In genomic region chr7:38977658-38978057, GRCh38 we compare ENCODE assay signal across 31 cellular contexts. TPM values are rescaled to one million over a fixed set of nuclear protein-coding genes. Genes with fewer than 3 reads are reported as not detected.
DNase-seq lines count a peak whose midpoint lies in the region; ATAC-seq and TF ChIP-seq lines count a peak whose summit lies in the region.
"Had no signal": no experiment of that assay in that cellular context is flagged by ENCODE, and none has a peak within 500 bp of the region (broad histone marks: within the 10 kb centered on the region; RNA-seq: fewer than 3 reads in every experiment).

TSS of gene POU6F2 (plus strand) at chr7:38977909. CDS start at chr7:38977954, 45 bp downstream.

- H3K4me1 ChIP-seq in HUES64 (ENCODE audit: insufficient read depth, low read length), result peaks cover 17% of the 10 kb centered on the region
- H3K4me1 ChIP-seq in endocrine pancreas (ENCODE audit: control insufficient read depth, insufficient read depth, low read length), result peaks cover 3% of the 10 kb centered on the region
- H3K4me1 ChIP-seq: uterus had no signal

- no peaks in the 10 kb centered on the region for H3K36me3 ChIP-seq in HUES64 (ENCODE audit: insufficient read depth, low read length)
- no peaks in the 10 kb centered on the region for H3K36me3 ChIP-seq in endocrine pancreas (ENCODE audit: control insufficient read depth, insufficient read depth, low read length)
- H3K36me3 ChIP-seq: left ventricle myocardium inferior, sigmoid colon, suprapubic skin, uterus, WERI-Rb-1 had no signal

- no peak for ATAC-seq in GM18873 (IDR thresholded peaks at IDR 0.05; ENCODE audit: low FRiP score, unreplicated experiment)
- ATAC-seq: naive thymus-derived CD8-positive, alpha-beta T cell; Panc1 had no signal

- peaks cover 5% of the 10 kb centered on the region for H3K9me3 Mint-ChIP-seq in Calu3 (ENCODE audit: low read depth, unreplicated experiment)
- peaks cover 4% of the 10 kb centered on the region for H3K9me3 Mint-ChIP-seq in neural crest cell
- H3K9me3 Mint-ChIP-seq: activated CD4-positive, alpha-beta T cell treated with anti-CD3 and anti-CD28 coated beads, Interleukin-2, amount 10 ng/mL, durations not matched to agents 7 days and 5 days; activated T-cell treated with anti-CD3 and anti-CD28 coated beads, Interleukin-2, amount 50 U/mL, for 24 hours; CD4-positive, alpha-beta T cell had no signal

- no peaks in the 10 kb centered on the region for H3K9me3 ChIP-seq in HUES64 (ENCODE audit: insufficient read depth, low read depth, low read length)
- no peaks in the 10 kb centered on the region for H3K9me3 ChIP-seq in endocrine pancreas (ENCODE audit: control insufficient read depth, low read length)
- H3K9me3 ChIP-seq: left ventricle myocardium inferior, sigmoid colon, suprapubic skin, uterus had no signal

- in situ Hi-C loops in ACHN (cut with HindIII; ENCODE audit: low pct_ligation_motif_present, low pct_unique_long_range_greater_than_20kb, low sequenced_read_pairs), result no loop called here

- H3K4me1 Mint-ChIP-seq in Calu3 (ENCODE audit: low read depth, unreplicated experiment) (peaks cover 16% of the 10 kb centered on the region), neural crest cell (peaks cover 19% of the 10 kb centered on the region)
- H3K4me1 Mint-ChIP-seq: activated CD4-positive, alpha-beta T cell treated with anti-CD3 and anti-CD28 coated beads, Interleukin-2, amount 10 ng/mL, durations not matched to agents 7 days and 5 days had no signal

- H3K4me3 ChIP-seq in HUES64 (ENCODE audit: low read length) (peak within 1 kb of the TSS; percentile 23; the same call in 1 of the 2 replicates), endocrine pancreas (ENCODE audit: control insufficient read depth, insufficient read depth, low read length) (peak within 1 kb of the TSS; percentile 84)
- H3K4me3 ChIP-seq: uterus had no signal

- H3K27me3 ChIP-seq in HUES64 (ENCODE audit: insufficient read depth, low read length) (peaks cover 23% of the 10 kb centered on the region), endocrine pancreas (ENCODE audit: control insufficient read depth, insufficient read depth, low read length) (no peaks in the 10 kb centered on the region)

- no TSS peak for BruUV-seq in Calu3 (replicated peaks; lab: Mats Ljungman, UMichigan)

- H3K9ac ChIP-seq in HUES64 (ENCODE audit: low read depth, low read length), result peak within 1 kb of the TSS; percentile 51
- H3K9ac ChIP-seq in endocrine pancreas (ENCODE audit: control insufficient read depth, insufficient read depth, low read length), result peak within 1 kb of the TSS; percentile 4

- H3K27me3 Mint-ChIP-seq in Calu3 (ENCODE audit: unreplicated experiment) (no peaks in the 10 kb centered on the region), neural crest cell (ENCODE audit: low read depth) (peaks cover 48% of the 10 kb centered on the region)

- DNase-seq in Calu3, result no peak
- no peak for DNase-seq in neural crest cell (ENCODE audit: low read depth, low spot score)
- no peak for DNase-seq in activated effector memory CD4-positive, alpha-beta T cell treated with anti-CD3 and anti-CD28 coated beads, Interleukin-2, amount 50 U/mL, for 16 hours
- DNase-seq in ACHN, result no peak
- DNase-seq in T1000 (lab: John Stamatoyannopoulos, UW), result no peak
- DNase-seq: activated CD4-positive, alpha-beta T cell treated with anti-CD3 and anti-CD28 coated beads, Interleukin-2, amount 10 ng/mL, durations not matched to agents 7 days and 5 days; activated gamma-delta T cell treated with Interleukin-2 at 50 U/mL for 16 hours; activated T-cell treated with anti-CD3 and anti-CD28 coated beads, Interleukin-2, amount 50 U/mL, for 24 hours; AML-193; CD4-positive, alpha-beta T cell; dermis blood vessel endothelial cell; H7; islet precursor cell; KG1; left ventricle myocardium inferior; midbrain; MM.1S; naive thymus-derived CD8-positive, alpha-beta T cell; NCI-H510A treated with DMSO at 0.1 percent for 48 hours; sigmoid colon; stimulated activated CD4-positive, alpha-beta T cell treated with anti-CD3 and anti-CD28 coated beads, Interleukin-15, amount 100 ng/mL, for 24 hours; stimulated activated naive CD4-positive, alpha-beta T cell; SW 1271; T-helper 9 cell; uterus; WERI-Rb-1 had no signal

- intact Hi-C loops in Calu3 (cut with micrococcal nuclease; ENCODE audit: unreplicated experiment), result no loop called here

- WGBS in HUES64, result 92% methylated on average over 7 of the region's 7 CpGs

- CTCF ChIA-PET in Calu3 (lab: Charles Lee), result no interaction called here

- no peak within 1 kb of the TSS for H3K27ac Mint-ChIP-seq in Calu3 (ENCODE audit: unreplicated experiment)
- no peak within 1 kb of the TSS for H3K27ac Mint-ChIP-seq in neural crest cell (ENCODE audit: unreplicated experiment)
- H3K27ac Mint-ChIP-seq: activated CD4-positive, alpha-beta T cell treated with anti-CD3 and anti-CD28 coated beads, Interleukin-2, amount 10 ng/mL, durations not matched to agents 7 days and 5 days; activated T-cell treated with anti-CD3 and anti-CD28 coated beads, Interleukin-2, amount 50 U/mL, for 24 hours; CD4-positive, alpha-beta T cell; naive thymus-derived CD8-positive, alpha-beta T cell had no signal

- peak within 1 kb of the TSS; percentile 55 for H3K4me3 Mint-ChIP-seq in Calu3 (ENCODE audit: low read depth, unreplicated experiment)
- H3K4me3 Mint-ChIP-seq in neural crest cell, result peak within 1 kb of the TSS; percentile 74
- H3K4me3 Mint-ChIP-seq: activated CD4-positive, alpha-beta T cell treated with anti-CD3 and anti-CD28 coated beads, Interleukin-2, amount 10 ng/mL, durations not matched to agents 7 days and 5 days; activated T-cell treated with anti-CD3 and anti-CD28 coated beads, Interleukin-2, amount 50 U/mL, for 24 hours; CD4-positive, alpha-beta T cell; naive thymus-derived CD8-positive, alpha-beta T cell had no signal

- TF ChIP-seq CTCF in Calu3 (IDR thresholded peaks at IDR 0.05; ENCODE audit: unreplicated experiment), result no peak
- TF ChIP-seq CTCF in neural crest cell (conservative IDR thresholded peaks at IDR 0.05), result no peak

- H3K36me3 Mint-ChIP-seq in Calu3 (ENCODE audit: insufficient read depth, unreplicated experiment) (no peaks in the 10 kb centered on the region), neural crest cell (ENCODE audit: low read depth) (no peaks in the 10 kb centered on the region)
- H3K36me3 Mint-ChIP-seq: naive thymus-derived CD8-positive, alpha-beta T cell had no signal

- no peak within 1 kb of the TSS for H3K27ac ChIP-seq in HUES64 (ENCODE audit: low read depth, low read length)
- H3K27ac ChIP-seq: left ventricle myocardium inferior, sigmoid colon, suprapubic skin, uterus, WERI-Rb-1 had no signal

RNA-seq across cellular contexts. Expression of gene POU6F2, which starts in this region (rescaled TPM):
- total RNA-seq in Calu3 (2022) (0.54 and 0.64 TPM in 2 replicates), neural crest cell (7.6 and 7.9 TPM in 2 replicates)
- 1.4 TPM for polyA plus RNA-seq in HUES64 (2013, experiment 1 of 2)
- polyA plus RNA-seq in HUES64 (2013, experiment 2 of 2), result 2.3 TPM
- total RNA-seq: CD4-positive, alpha-beta T cell; dermis blood vessel endothelial cell; naive thymus-derived CD8-positive, alpha-beta T cell; sigmoid colon; suprapubic skin had no signal
- polyA plus RNA-seq: naive thymus-derived CD8-positive, alpha-beta T cell had no signal
